In the genomic region with DNA sequence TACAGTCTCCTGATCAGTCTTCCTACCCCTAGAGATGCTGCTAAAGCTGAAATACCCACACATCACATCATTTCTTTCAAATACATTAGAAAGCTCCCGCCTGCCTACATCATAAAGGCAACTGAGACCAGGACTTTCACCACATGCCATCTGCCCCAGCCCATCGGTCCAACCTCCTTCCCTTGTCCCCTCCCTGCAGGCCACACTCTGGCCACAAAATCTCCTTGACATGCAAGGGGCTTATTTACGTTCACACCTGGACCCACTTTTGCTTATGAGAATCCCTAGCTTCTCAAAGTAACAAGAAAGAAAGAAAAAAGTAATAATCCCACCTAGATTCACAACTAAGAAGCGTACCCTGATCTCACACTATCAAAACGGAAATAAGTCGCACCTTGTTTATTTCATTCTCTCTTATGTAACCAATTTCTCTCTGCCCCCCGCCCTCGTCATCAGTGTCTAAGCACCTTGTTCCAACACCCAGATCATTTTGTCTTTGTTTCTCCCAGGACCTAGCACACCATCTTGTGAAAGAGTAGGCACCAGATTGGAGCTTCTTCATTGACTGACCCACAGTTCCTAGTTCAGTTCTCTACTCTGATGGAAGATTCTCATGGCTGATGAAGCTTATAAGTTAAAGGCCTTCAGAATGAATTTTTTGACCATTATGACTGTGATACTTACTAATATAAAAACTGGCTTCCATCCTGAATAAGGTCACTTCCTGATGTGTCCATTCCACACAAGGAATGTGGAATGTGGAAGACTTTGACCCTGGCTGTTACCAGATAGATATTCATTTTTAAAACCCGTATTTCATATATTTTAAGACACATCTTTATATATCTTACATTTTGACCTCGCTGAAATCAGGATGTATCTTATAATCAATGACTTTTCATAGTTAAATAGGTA, we compare ENCODE assay signal across 9 cellular contexts. TPM values are rescaled to one million over a fixed set of nuclear protein-coding genes. Genes with fewer than 3 reads are reported as not detected.
DNase-seq lines count a peak whose midpoint lies in the region; ATAC-seq, FAIRE-seq and TF ChIP-seq lines count a peak whose summit lies in the region.
"Had no signal": no experiment of that assay in that cellular context is flagged by ENCODE, and none has a peak within 500 bp of the region (broad histone marks: within the 10 kb centered on the region; RNA-seq: fewer than 3 reads in every experiment).

No MANE protein-coding gene starts in this region.

- H3K4me1 Mint-ChIP-seq in effector memory CD8-positive, alpha-beta T cell (ENCODE audit: low read depth in 2 of 2) = peaks cover 28 to 35% of the 10 kb centered on the region in 2 donors

- H3K36me3 Mint-ChIP-seq in effector memory CD8-positive, alpha-beta T cell (ENCODE audit: insufficient read depth) = peaks cover 39% of the 10 kb centered on the region

- no peak overlapping the region for H3K4me3 ChIP-seq in AG10803 (ENCODE audit: low read length)
- no peak overlapping the region for H3K4me3 ChIP-seq in RWPE2 (ENCODE audit: severe bottlenecking)
- H3K4me3 ChIP-seq in osteoblast (ENCODE audit: insufficient read depth, low read length) = no peak overlapping the region

- peaks cover 80% of the 10 kb centered on the region for H3K79me2 ChIP-seq in osteoblast (ENCODE audit: insufficient read depth, low read length)

- H4K20me1 ChIP-seq in osteoblast (ENCODE audit: insufficient read depth, low read length) = peaks cover 24% of the 10 kb centered on the region

- H3K27me3 ChIP-seq in RWPE2 (ENCODE audit: insufficient read depth, poor library complexity, severe bottlenecking) (no peaks in the 10 kb centered on the region), osteoblast (ENCODE audit: insufficient read depth, low read length) (no peaks in the 10 kb centered on the region)

- TF ChIP-seq CTCF in AG10803 (conservative IDR thresholded peaks at IDR 0.05; ENCODE audit: low read length) (no peak), RWPE2 (IDR thresholded peaks at IDR 0.05; ENCODE audit: poor library complexity, severe bottlenecking) (no peak), osteoblast (IDR thresholded peaks at IDR 0.05; ENCODE audit: extremely low read depth, low read depth, low read length) (no peak)

- H2AFZ ChIP-seq in osteoblast (ENCODE audit: low read length) = no peak overlapping the region

- H3K9me3 ChIP-seq in RWPE2 (ENCODE audit: severe bottlenecking) (no peaks in the 10 kb centered on the region), osteoblast (ENCODE audit: low read depth, low read length) (no peaks in the 10 kb centered on the region)

- ATAC-seq in RWPE2 (ENCODE audit: low read depth) = no peak
- peak; percentile 74 for ATAC-seq in effector memory CD8-positive, alpha-beta T cell (replicated peaks)
- no peak for ATAC-seq in HG02610 (IDR thresholded peaks at IDR 0.05; ENCODE audit: unreplicated experiment)

- H3K4me1 ChIP-seq in RWPE2 (ENCODE audit: insufficient read depth, poor library complexity, severe bottlenecking) = peaks cover 23% of the 10 kb centered on the region
- peaks cover 37% of the 10 kb centered on the region for H3K4me1 ChIP-seq in osteoblast (ENCODE audit: insufficient read depth, low read length)

- H3K27ac ChIP-seq in RWPE2 (ENCODE audit: poor library complexity, severe bottlenecking) = peak overlapping the region; percentile 81
- peak overlapping the region; percentile 85 for H3K27ac ChIP-seq in osteoblast (ENCODE audit: low read depth, low read length)

- DNase-seq in AG10803 (ENCODE audit: low read depth) (peak; percentile 40), RWPE2 (ENCODE audit: low spot score) (no peak), osteoblast (ENCODE audit: insufficient read length, low spot score, missing footprints) (no peak), superior temporal gyrus (ENCODE audit: extremely low spot score) (no peak), H54 (ENCODE audit: insufficient read length, low spot score) (no peak), SKM-1 treated with dmso at 0.1 percent for 144 hours (lab: John Stamatoyannopoulos, UW; ENCODE audit: unreplicated experiment) (no peak)
- DNase-seq in effector memory CD8-positive, alpha-beta T cell = peak; percentile 31 to 41 (median 32)
- DNase-seq: COR-L47 had no signal

- H3K4me3 Mint-ChIP-seq in effector memory CD8-positive, alpha-beta T cell = peak overlapping the region; percentile 54 to 69

- H3K27ac Mint-ChIP-seq in effector memory CD8-positive, alpha-beta T cell = peak overlapping the region; percentile 88 to 95

- no peak for TF ChIP-seq POLR2A in H54 (IDR thresholded peaks at IDR 0.05; ENCODE audit: low read depth, low read length)

- H3K27me3 Mint-ChIP-seq in effector memory CD8-positive, alpha-beta T cell = no peaks in the 10 kb centered on the region

- no peaks in the 10 kb centered on the region for H3K9me3 Mint-ChIP-seq in effector memory CD8-positive, alpha-beta T cell

- H3K4me2 ChIP-seq in osteoblast (ENCODE audit: insufficient read depth, low read length) = peak overlapping the region; percentile 57

- no peak for FAIRE-seq in H54 (lab: Jason Lieb, UNC)

- peaks cover 37% of the 10 kb centered on the region for H3K36me3 ChIP-seq in RWPE2 (ENCODE audit: low read depth)
- H3K36me3 ChIP-seq in osteoblast (ENCODE audit: insufficient read depth, low read length) = peaks cover 41% of the 10 kb centered on the region

RNA-seq across cellular contexts. Expression of gene WSB2, which starts 7.7 kb away (rescaled TPM):
- 97.2 and 119 TPM in 2 replicates for total RNA-seq in osteoblast

RNA-seq across cellular contexts. Expression of gene RFC5, which starts 36.8 kb away (rescaled TPM):
- 8.3 and 10.0 TPM in 2 replicates for total RNA-seq in osteoblast

RNA-seq across cellular contexts. Expression of gene VSIG10, which starts 50.5 kb away (rescaled TPM):
- 26.5 and 30.4 TPM in 2 replicates for total RNA-seq in osteoblast

Comparison
In these comparisons a context has a peak if more than half of its experiments do, and no peak if none do; other contexts are left out.
1. DNase-seq: peak in AG10803 (single experiment) and effector memory CD8-positive, alpha-beta T cell (3 of 3); none in RWPE2 (single experiment), osteoblast (single experiment), superior temporal gyrus (single experiment), H54 (single experiment) and SKM-1 treated with dmso at 0.1 percent for 144 hours (single experiment).